4 cellular contexts compared by ENCODE assay signal in genomic region chr12:79626735-79627134, GRCh38.
DNase-seq lines count a peak whose midpoint lies in the region; ATAC-seq, FAIRE-seq and TF ChIP-seq lines count a peak whose summit lies in the region.
"Not testable (repeated sequence)": the region's sequence is repeated elsewhere in the genome, so short reads cannot be mapped to it uniquely, and the experiment has no call there.

No MANE protein-coding gene starts in this region.

- not testable (repeated sequence) for H3K4me3 Mint-ChIP-seq in activated naive CD8-positive, alpha-beta T cell treated with anti-CD3 and anti-CD28 coated beads for 36 hours

- not testable (repeated sequence) for H3K4me2 ChIP-seq in GM12878 (ENCODE audit: control insufficient read depth, insufficient read depth)

- CTCF ChIA-PET in HEK293 (lab: Yijun Ruan, JAX); Panc1 (lab: Charles Lee); GM12878 (lab: Yijun Ruan, JAX): not testable (repeated sequence)

- TSS peak; percentile 48 for BruUV-seq in Panc1 (replicated peaks; lab: Mats Ljungman, UMichigan)
- TSS peak; percentile 39 for BruUV-seq in GM12878 (replicated peaks; lab: Mats Ljungman, UMichigan)

- not testable (repeated sequence) for TF ChIP-seq POLR2A in GM12878 (IDR thresholded peaks at IDR 0.05; ENCODE audit: low read depth, low read length)

- not testable (repeated sequence) for H3K9me3 ChIP-seq in HEK293 (ENCODE audit: control insufficient read depth, insufficient read depth, low read depth, low read length); Panc1 (ENCODE audit: control insufficient read depth, insufficient read depth, low read depth, low read length); GM12878 (replicated peaks; ENCODE audit: control insufficient read depth, insufficient read depth, low read length)

- not testable (repeated sequence) for TF ChIP-seq RAD21 in GM12878 (IDR thresholded peaks at IDR 0.05; ENCODE audit: insufficient read depth, low read depth, low read length)

- H3K79me2 ChIP-seq in GM12878 (ENCODE audit: control insufficient read depth, insufficient read depth, low read length), result not testable (repeated sequence)

- H3K9ac ChIP-seq in GM12878 (ENCODE audit: control insufficient read depth, insufficient read depth, low read length), result not testable (repeated sequence)

- H3K27me3 Mint-ChIP-seq in activated naive CD8-positive, alpha-beta T cell treated with anti-CD3 and anti-CD28 coated beads for 36 hours, result not testable (repeated sequence)

- RAD21 ChIA-PET in GM12878 (lab: Charles Lee; ENCODE audit: unreplicated experiment), result not testable (repeated sequence)

- ATAC-seq in Panc1, GM12878: not testable (repeated sequence)

- SMC1A ChIA-PET in GM12878 (lab: Charles Lee; ENCODE audit: uncharacterized antibody, unreplicated experiment), result not testable (repeated sequence)

- intact Hi-C loops in Panc1 (cut with micrococcal nuclease; ENCODE audit: unreplicated experiment), result loop anchor here (10.0 kb wide), 1 partner anchor 58 kb away; no protein-coding TSS in a partner anchor
- intact Hi-C loops in GM12878 (cut with micrococcal nuclease; ENCODE audit: unreplicated experiment), result not testable (repeated sequence)

- not testable (repeated sequence) for H2AFZ ChIP-seq in GM12878 (ENCODE audit: control insufficient read depth, low read depth, low read length)

- not testable (repeated sequence) for DNase-seq in Panc1 (ENCODE audit: low read depth, low spot score); activated naive CD8-positive, alpha-beta T cell treated with anti-CD3 and anti-CD28 coated beads for 36 hours; GM12878 (ENCODE audit: low read depth, low spot score)

- in situ Hi-C loops in Panc1 (cut with HindIII; ENCODE audit: low pct_unique_long_range_greater_than_20kb, low sequenced_read_pairs); GM12878 (cut with MboI): not testable (repeated sequence)

- H3K4me1 ChIP-seq in HEK293 (ENCODE audit: control insufficient read depth, insufficient read depth, low read length); Panc1 (ENCODE audit: control insufficient read depth, insufficient read depth, low read length); GM12878 (ENCODE audit: control insufficient read depth, insufficient read depth, low read length): not testable (repeated sequence)

- H4K20me1 ChIP-seq in GM12878 (ENCODE audit: control insufficient read depth, insufficient read depth), result not testable (repeated sequence)

- WGBS in GM12878 (ENCODE audit: insufficient coverage, insufficient replicate concordance, low lambda C conversion rate, missing lambda C conversion rate), result 89% methylated on average over 7 of the region's 7 CpGs

- not testable (repeated sequence) for FAIRE-seq in GM12878 (lab: Jason Lieb, UNC)

- H3K36me3 ChIP-seq in HEK293 (ENCODE audit: control insufficient read depth in 2 of 2, insufficient read depth in 1 of 2, low read length in 2 of 2); Panc1 (ENCODE audit: control insufficient read depth, insufficient read depth, low read length); GM12878 (ENCODE audit: control insufficient read depth in 2 of 2, insufficient read depth in 2 of 2, low read length in 1 of 2): not testable (repeated sequence)

- not testable (repeated sequence) for H3K4me3 ChIP-seq in HEK293 (ENCODE audit: low read depth, low read length); Panc1 (ENCODE audit: low read depth in 2 of 2, low read length in 2 of 2); GM12878

- TF ChIP-seq CTCF in HEK293 (tag by site-specific recombination; IDR thresholded peaks at IDR 0.05); Panc1 (IDR thresholded peaks at IDR 0.05); GM12878 (IDR thresholded peaks at IDR 0.05 in 2 of 3, conservative IDR thresholded peaks at IDR 0.05 in 1 of 3; ENCODE audit: control insufficient read depth in 2 of 3, extremely low read depth in 1 of 3, insufficient read depth in 1 of 3, low read depth in 3 of 3, low read length in 3 of 3): not testable (repeated sequence)

- POLR2A ChIA-PET in HEK293 (lab: Yijun Ruan, JAX); Panc1 (lab: Charles Lee); GM12878 (lab: Charles Lee): not testable (repeated sequence)

- not testable (repeated sequence) for H3K4me1 Mint-ChIP-seq in activated naive CD8-positive, alpha-beta T cell treated with anti-CD3 and anti-CD28 coated beads for 36 hours

- not testable (repeated sequence) for TF ChIP-seq EP300 in GM12878 (IDR thresholded peaks at IDR 0.05; ENCODE audit: borderline replicate concordance in 1 of 2, control insufficient read depth in 1 of 2, low read depth in 2 of 2, low read length in 2 of 2)

- H3K27ac Mint-ChIP-seq in activated naive CD8-positive, alpha-beta T cell treated with anti-CD3 and anti-CD28 coated beads for 36 hours, result peak overlapping the region; percentile 51

- not testable (repeated sequence) for H3K27me3 ChIP-seq in Panc1 (ENCODE audit: control insufficient read depth, insufficient read depth, low read length); GM12878 (replicated peaks in 1 of 2; ENCODE audit: control insufficient read depth in 2 of 2, insufficient read depth in 2 of 2, low read length in 1 of 2)

- H3K27ac ChIP-seq in HEK293 (ENCODE audit: extremely low read depth, low read depth, low read length); Panc1 (ENCODE audit: low read length); GM12878 (ENCODE audit: control insufficient read depth, insufficient read depth): not testable (repeated sequence)

- H3K9me3 Mint-ChIP-seq in activated naive CD8-positive, alpha-beta T cell treated with anti-CD3 and anti-CD28 coated beads for 36 hours, result not testable (repeated sequence)

- H3K36me3 Mint-ChIP-seq in activated naive CD8-positive, alpha-beta T cell treated with anti-CD3 and anti-CD28 coated beads for 36 hours, result not testable (repeated sequence)

TF ChIP-seq in HEK293, 187 proteins besides CTCF, POLR2A, EP300 and RAD21:
- peak; percentile 91 for TF ChIP-seq ZNF146 (tag by site-specific recombination; IDR thresholded peaks at IDR 0.05)
- peak; percentile 56; the same call in 1 of the 2 replicates for TF ChIP-seq ZNF580 (tag by site-specific recombination; IDR thresholded peaks at IDR 0.05)
